8 cellular contexts compared by ENCODE assay signal in genomic region chr3:74217467-74217866, GRCh38.
"Had no signal": no experiment of that assay in that cellular context is flagged by ENCODE, and none has a peak within 500 bp of the region (broad histone marks: within the 10 kb centered on the region; RNA-seq: fewer than 3 reads in every experiment).

No MANE protein-coding gene starts in this region.

- H2AFZ ChIP-seq: GM23338 had no signal

- H3K4me2 ChIP-seq: GM23338 had no signal

- H3K4me3 Mint-ChIP-seq: GM23338, H9, IgD-negative memory B cell had no signal

- H3K27ac ChIP-seq: HL-60 had no signal

- DNase-seq: H9, HCEC 1CT, KG1 had no signal

- FAIRE-seq: H1, H54 had no signal

- ATAC-seq: GM23338 had no signal

- H3K36me3 Mint-ChIP-seq: IgD-negative memory B cell had no signal

- H3K4me1 Mint-ChIP-seq: GM23338, H9, IgD-negative memory B cell had no signal

- H3K4me3 ChIP-seq: GM23338 had no signal

- H3K27ac Mint-ChIP-seq: GM23338, H9, IgD-negative memory B cell had no signal

- H3K27me3 Mint-ChIP-seq: IgD-negative memory B cell had no signal

- H3K9me3 Mint-ChIP-seq: H9 had no signal
